8 cellular contexts compared by ENCODE assay signal in the genomic region with DNA sequence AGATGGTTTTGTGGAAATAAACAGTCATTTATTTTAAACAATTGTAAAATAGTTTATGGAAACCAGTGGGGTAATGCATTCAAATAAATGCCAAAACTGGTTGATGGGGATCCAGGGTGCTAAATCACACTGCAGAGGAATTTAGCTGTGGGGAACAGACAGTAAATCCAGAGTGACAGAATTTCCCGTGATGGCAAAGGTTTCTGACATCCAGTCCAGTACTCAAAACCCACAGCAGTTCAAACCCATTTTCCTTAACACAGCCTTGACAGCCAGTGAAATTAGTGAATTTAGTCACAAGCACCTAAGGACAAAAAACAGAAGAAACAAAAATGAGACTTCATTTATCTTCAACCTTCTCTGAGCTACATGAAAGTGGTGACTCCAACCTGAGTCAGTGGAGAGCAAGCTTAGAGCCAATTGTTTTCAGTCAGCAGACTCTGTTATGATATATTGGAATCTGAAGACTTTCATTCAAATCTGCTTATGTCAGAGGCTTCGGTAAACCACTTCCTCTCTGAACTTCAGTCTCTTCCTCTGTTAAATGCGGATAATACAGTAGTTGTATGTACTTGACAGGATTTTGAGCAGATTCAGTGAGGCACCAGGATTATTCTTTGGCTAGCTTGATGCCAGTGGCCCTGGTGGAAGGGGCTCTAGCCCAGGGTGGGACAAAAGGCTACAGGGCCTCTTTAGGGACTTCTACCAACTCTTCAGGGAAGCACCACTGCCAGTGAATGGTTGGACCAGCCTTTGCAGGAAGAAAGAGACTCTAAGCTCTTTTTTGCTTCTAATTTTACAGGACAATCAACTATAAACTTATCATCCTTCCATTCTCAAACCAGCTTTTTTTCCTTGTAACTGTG.
A peak's percentile ranks its signal among the peaks of the same experiment; 100 is the strongest.
DNase-seq lines count a peak whose midpoint lies in the region; ATAC-seq and TF ChIP-seq lines count a peak whose summit lies in the region.

No MANE protein-coding gene starts in this region.

- H3K27ac ChIP-seq in thymus (ENCODE audit: low read depth) (peak overlapping the region; percentile 60), left ventricle myocardium inferior (replicated peaks) (no peak overlapping the region)

- H3K27me3 ChIP-seq in thymus (ENCODE audit: control insufficient read depth, insufficient read depth) (no peaks in the 10 kb centered on the region), left ventricle myocardium inferior (ENCODE audit: low read depth) (no peaks in the 10 kb centered on the region)

- POLR2A ChIA-PET in activated CD4-positive, alpha-beta T cell treated with anti-CD3 and anti-CD28 coated beads, Interleukin-2, amount 10 ng/mL, durations not matched to agents 7 days and 5 days (lab: Charles Lee) = interaction anchor here (1.1 kb wide), 1 partner anchor 9 kb away, joined by 3 read pairs; no protein-coding TSS in a partner anchor
- POLR2A ChIA-PET in HEK293T (lab: Yijun Ruan, JAX) = no interaction called here

- WGBS in thymus = 14% methylated on average over 3 of the region's 3 CpGs

- H3K36me3 Mint-ChIP-seq in activated CD4-positive, alpha-beta T cell treated with anti-CD3 and anti-CD28 coated beads, Interleukin-2, amount 10 ng/mL, durations not matched to agents 7 days and 5 days (ENCODE audit: low read depth) = peaks cover 17% of the 10 kb centered on the region

- H3K27me3 Mint-ChIP-seq in activated CD4-positive, alpha-beta T cell treated with anti-CD3 and anti-CD28 coated beads, Interleukin-2, amount 10 ng/mL, durations not matched to agents 7 days and 5 days = no peaks in the 10 kb centered on the region

- H3K9me3 ChIP-seq in thymus (ENCODE audit: control insufficient read depth) = no peaks in the 10 kb centered on the region
- no peaks in the 10 kb centered on the region for H3K9me3 ChIP-seq in left ventricle myocardium inferior (replicated peaks)

- in situ Hi-C loops in ACHN (cut with HindIII; ENCODE audit: low pct_ligation_motif_present, low pct_unique_long_range_greater_than_20kb, low sequenced_read_pairs) = no loop called here

- ATAC-seq in HG03095 (IDR thresholded peaks at IDR 0.05; ENCODE audit: unreplicated experiment) = peak; percentile 54

- H3K9me3 Mint-ChIP-seq in activated CD4-positive, alpha-beta T cell treated with anti-CD3 and anti-CD28 coated beads, Interleukin-2, amount 10 ng/mL, durations not matched to agents 7 days and 5 days = no peaks in the 10 kb centered on the region

- H3K36me3 ChIP-seq in thymus (ENCODE audit: control insufficient read depth, insufficient read depth) = peaks cover 9% of the 10 kb centered on the region
- no peaks in the 10 kb centered on the region for H3K36me3 ChIP-seq in left ventricle myocardium inferior

- H3K4me1 Mint-ChIP-seq in activated CD4-positive, alpha-beta T cell treated with anti-CD3 and anti-CD28 coated beads, Interleukin-2, amount 10 ng/mL, durations not matched to agents 7 days and 5 days = peaks cover 36% of the 10 kb centered on the region

- H3K27ac Mint-ChIP-seq in activated CD4-positive, alpha-beta T cell treated with anti-CD3 and anti-CD28 coated beads, Interleukin-2, amount 10 ng/mL, durations not matched to agents 7 days and 5 days = peak overlapping the region; percentile 90

- no peak for TF ChIP-seq CTCF in left ventricle myocardium inferior (IDR thresholded peaks at IDR 0.05; ENCODE audit: borderline replicate concordance)

- no peak overlapping the region for H3K4me3 ChIP-seq in thymus (ENCODE audit: low read length)
- no peak overlapping the region for H3K4me3 ChIP-seq in left ventricle myocardium inferior

- peak; percentile 93 for DNase-seq in ACHN
- peak; percentile 60 for DNase-seq in activated CD4-positive, alpha-beta T cell treated with anti-CD3 and anti-CD28 coated beads, Interleukin-2, amount 10 ng/mL, durations not matched to agents 7 days and 5 days
- DNase-seq in foreskin melanocyte = peak; percentile 96
- no peak for DNase-seq in HEK293T (ENCODE audit: extremely low spot score)
- DNase-seq in left ventricle myocardium inferior = no peak
- no peak for DNase-seq in NCI-H748 (lab: John Stamatoyannopoulos, UW; ENCODE audit: unreplicated experiment)

- intact Hi-C loops in left ventricle myocardium inferior (cut with micrococcal nuclease) = no loop called here

- peak overlapping the region; percentile 33 for H3K4me3 Mint-ChIP-seq in activated CD4-positive, alpha-beta T cell treated with anti-CD3 and anti-CD28 coated beads, Interleukin-2, amount 10 ng/mL, durations not matched to agents 7 days and 5 days

- CTCF ChIA-PET in activated CD4-positive, alpha-beta T cell treated with anti-CD3 and anti-CD28 coated beads, Interleukin-2, amount 10 ng/mL, durations not matched to agents 7 days and 5 days (lab: Charles Lee) = interaction anchor here (0.6 to 1.4 kb wide), 4 partner anchors 8 to 491 kb away, joined by 3 to 7 read pairs (median 3); no protein-coding TSS in a partner anchor
- CTCF ChIA-PET in HEK293T (lab: Yijun Ruan, JAX) = no interaction called here

- H3K4me1 ChIP-seq in thymus (ENCODE audit: control insufficient read depth, insufficient read depth, low read length) = peaks cover 14% of the 10 kb centered on the region
- H3K4me1 ChIP-seq in left ventricle myocardium inferior = peaks cover 42% of the 10 kb centered on the region

TF ChIP-seq in HEK293T, 16 proteins besides CTCF, POLR2A, EP300 and RAD21:
- no peak for TF ChIP-seq ZNF384 (IDR thresholded peaks at IDR 0.05)
TF ChIP-seq in HEK293T: peak in this region for 0.

Comparison
In these comparisons a context has a peak if more than half of its experiments do, and no peak if none do; other contexts are left out.
1. DNase-seq: peak in ACHN (single experiment), activated CD4-positive, alpha-beta T cell treated with anti-CD3 and anti-CD28 coated beads, Interleukin-2, amount 10 ng/mL, durations not matched to agents 7 days and 5 days (single experiment) and foreskin melanocyte (single experiment); none in HEK293T (single experiment), left ventricle myocardium inferior (single experiment) and NCI-H748 (single experiment).